Comparison of ENCODE assay signal across 1 cellular context in genomic region chr11:114377612-114378267, GRCh38.
A peak's percentile ranks its signal among the peaks of the same experiment; 100 is the strongest.
TF ChIP-seq lines count a peak whose summit lies in the region.

No MANE protein-coding gene starts in this region.

TF ChIP-seq in GM12878, 131 proteins besides CTCF, POLR2A, EP300 and RAD21 (continued from another document):
- TF ChIP-seq ATF2 (IDR thresholded peaks at IDR 0.05; ENCODE audit: low read length) (no peak), E4F1 (IDR thresholded peaks at IDR 0.05; ENCODE audit: borderline replicate concordance, partially characterized antibody) (no peak), JUNB (IDR thresholded peaks at IDR 0.05) (0 out of 2 replicates have a peak, but pooled peaks have one; percentile 23), EED (IDR thresholded peaks at IDR 0.05; ENCODE audit: low read depth) (no peak), ATF7 (IDR thresholded peaks at IDR 0.05; ENCODE audit: low read depth) (no peak), HDAC2 (IDR thresholded peaks at IDR 0.05) (no peak)
